Comparison of ENCODE assay signal across 6 cellular contexts in genomic region chr3:165603196-165603595, GRCh38.
"Had no signal": no experiment of that assay in that cellular context is flagged by ENCODE, and none has a peak within 500 bp of the region (broad histone marks: within the 10 kb centered on the region; RNA-seq: fewer than 3 reads in every experiment).

No MANE protein-coding gene starts in this region.

- DNase-seq: GM23248, GOT3, H7, H9, HCEC 1CT, HFFc6 had no signal
